17 cellular contexts compared by ENCODE assay signal in the genomic region with DNA sequence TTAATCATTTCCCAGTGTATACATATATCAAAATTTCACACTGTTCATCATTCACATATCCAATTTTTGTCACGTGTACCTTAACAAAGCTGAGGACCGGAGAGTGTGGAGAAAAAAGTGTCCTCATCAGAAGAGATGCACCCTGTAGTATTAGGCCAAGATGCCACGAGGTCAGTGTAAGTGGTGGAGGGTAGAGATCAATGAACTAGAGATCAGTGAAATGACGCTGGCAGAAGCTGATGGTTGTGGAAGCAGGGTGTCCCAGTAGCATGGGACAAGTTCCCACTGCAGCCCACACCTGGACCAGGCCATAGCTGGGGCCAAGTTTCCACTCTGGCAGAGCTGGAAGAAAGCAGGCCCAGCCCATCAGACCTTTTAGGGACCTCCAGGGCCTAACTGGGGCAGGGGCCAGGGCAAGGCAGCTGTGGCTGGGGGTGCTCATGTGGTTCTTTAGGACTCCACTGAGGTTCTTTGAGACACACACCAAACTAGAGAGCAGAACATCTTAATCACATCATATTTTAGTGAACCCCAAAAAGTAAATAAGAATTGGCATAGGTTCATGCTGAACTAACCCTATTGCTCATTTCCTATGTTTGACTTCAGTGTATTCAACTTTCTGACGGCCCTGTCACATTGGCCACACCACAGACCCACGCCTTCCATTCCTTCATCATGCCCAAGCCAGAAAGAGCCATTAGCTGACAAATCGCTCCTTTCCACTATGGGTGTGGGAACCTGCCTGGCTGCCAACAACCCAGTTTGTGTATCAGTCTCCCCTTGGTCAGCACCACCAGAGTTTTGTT. TPM values are rescaled to one million over a fixed set of nuclear protein-coding genes. Genes with fewer than 3 reads are reported as not detected.
"Had no signal": no experiment of that assay in that cellular context is flagged by ENCODE, and none has a peak within 500 bp of the region (broad histone marks: within the 10 kb centered on the region; RNA-seq: fewer than 3 reads in every experiment).

No MANE protein-coding gene starts in this region.

- H3K36me3 ChIP-seq: adrenal gland, right atrium auricular region, upper lobe of right lung had no signal

- H3K4me3 Mint-ChIP-seq: activated naive CD4-positive, alpha-beta T cell treated with anti-CD3 and anti-CD28 coated beads for 36 hours; activated T-helper 1 cell treated with anti-CD3 and anti-CD28 coated beads, Interleukin-12 subunit alpha, Interleukin-12 subunit beta, Interleukin-2, Interleukin-4 antibody, amounts not matched to agents 30 ng/mL and 10 ng/mL and 1 ng/mL, durations not matched to agents 14 hours and 24 hours and 36 hours; central memory CD8-positive, alpha-beta T cell; effector memory CD8-positive, alpha-beta T cell; T-cell had no signal

- H3K27me3 ChIP-seq: adrenal gland, hepatocyte, right atrium auricular region, upper lobe of right lung had no signal

- H3K4me2 ChIP-seq: hepatocyte had no signal

- H3K36me3 Mint-ChIP-seq: T-cell had no signal

- H3K4me1 ChIP-seq: adrenal gland, right atrium auricular region, upper lobe of right lung had no signal

- H3K9me3 Mint-ChIP-seq: activated naive CD4-positive, alpha-beta T cell treated with anti-CD3 and anti-CD28 coated beads for 36 hours; activated T-helper 1 cell treated with anti-CD3 and anti-CD28 coated beads, Interleukin-12 subunit alpha, Interleukin-12 subunit beta, Interleukin-2, Interleukin-4 antibody, amounts not matched to agents 30 ng/mL and 10 ng/mL and 1 ng/mL, durations not matched to agents 14 hours and 24 hours and 36 hours; central memory CD8-positive, alpha-beta T cell; effector memory CD8-positive, alpha-beta T cell; T-cell had no signal

- H2AFZ ChIP-seq: hepatocyte had no signal

- ATAC-seq: effector memory CD8-positive, alpha-beta T cell; T-cell; upper lobe of right lung had no signal

- H3K27ac ChIP-seq: adrenal gland, hepatocyte, right atrium auricular region, skin epidermis, upper lobe of right lung, VCaP had no signal

- H3K79me2 ChIP-seq: hepatocyte had no signal

- H3K9me3 ChIP-seq: adrenal gland, right atrium auricular region, upper lobe of right lung had no signal

- H3K27ac Mint-ChIP-seq: activated naive CD4-positive, alpha-beta T cell treated with anti-CD3 and anti-CD28 coated beads for 36 hours; activated T-helper 1 cell treated with anti-CD3 and anti-CD28 coated beads, Interleukin-12 subunit alpha, Interleukin-12 subunit beta, Interleukin-2, Interleukin-4 antibody, amounts not matched to agents 30 ng/mL and 10 ng/mL and 1 ng/mL, durations not matched to agents 14 hours and 24 hours and 36 hours; effector memory CD8-positive, alpha-beta T cell; T-cell had no signal

- H3K4me3 ChIP-seq: adrenal gland, hepatocyte, right atrium auricular region, skin epidermis, upper lobe of right lung had no signal

- DNase-seq: activated naive CD4-positive, alpha-beta T cell treated with anti-CD3 and anti-CD28 coated beads for 36 hours; adrenal gland; cortex of kidney; effector memory CD8-positive, alpha-beta T cell; T-cell; T1000; upper lobe of right lung had no signal

RNA-seq across cellular contexts. Expression of a gene that starts 21.6 kb away (rescaled TPM):
- total RNA-seq: epithelial cell of proximal tubule, kidney epithelial cell, right atrium auricular region, temporal lobe had no signal
- polyA plus RNA-seq: hepatocyte had no signal

RNA-seq across cellular contexts. Expression of a gene that starts 49.3 kb away (rescaled TPM):
- total RNA-seq: activated naive CD4-positive, alpha-beta T cell treated with anti-CD3 and anti-CD28 coated beads for 36 hours; activated T-helper 1 cell treated with anti-CD3 and anti-CD28 coated beads, Interleukin-12 subunit alpha, Interleukin-12 subunit beta, Interleukin-2, Interleukin-4 antibody, amounts not matched to agents 30 ng/mL and 10 ng/mL and 1 ng/mL, durations not matched to agents 14 hours and 24 hours and 36 hours; adrenal gland; epithelial cell of proximal tubule; hepatocyte; kidney epithelial cell; myocyte; right atrium auricular region; T-cell; temporal lobe; upper lobe of right lung had no signal
- polyA plus RNA-seq: adrenal gland, hepatocyte had no signal
